Comparison of ENCODE assay signal across 8 cellular contexts in genomic region chr15:85253196-85253915, GRCh38.
DNase-seq lines count a peak whose midpoint lies in the region; ATAC-seq and TF ChIP-seq lines count a peak whose summit lies in the region.
"Not testable (repeated sequence)": the region's sequence is repeated elsewhere in the genome, so short reads cannot be mapped to it uniquely, and the experiment has no call there.

No MANE protein-coding gene starts in this region.

- DNase-seq in RPMI8226 (peak; percentile 2), mucosa of gallbladder (ENCODE audit: low spot score) (peak; percentile 29)

- TF ChIP-seq CTCF in C4-2B (conservative IDR thresholded peaks at IDR 0.05) = not testable (repeated sequence)

- not testable (repeated sequence) for H3K27ac Mint-ChIP-seq in dendritic cell treated with granulocyte-macrophage colony-stimulating factor and Interleukin-4, amounts not matched to agents 40 ng/mL and 50 ng/mL, for 4 days

- peak overlapping the region; percentile 41 for H3K27ac ChIP-seq in C4-2B

- H3K27me3 Mint-ChIP-seq in dendritic cell treated with granulocyte-macrophage colony-stimulating factor and Interleukin-4, amounts not matched to agents 40 ng/mL and 50 ng/mL, for 4 days = not testable (repeated sequence)

- H3K4me1 Mint-ChIP-seq in dendritic cell treated with granulocyte-macrophage colony-stimulating factor and Interleukin-4, amounts not matched to agents 40 ng/mL and 50 ng/mL, for 4 days (ENCODE audit: low read depth) = not testable (repeated sequence)

- peak overlapping the region; percentile 35 for H3K4me3 Mint-ChIP-seq in dendritic cell treated with granulocyte-macrophage colony-stimulating factor and Interleukin-4, amounts not matched to agents 40 ng/mL and 50 ng/mL, for 4 days

- not testable (repeated sequence) for H3K9me3 Mint-ChIP-seq in dendritic cell treated with granulocyte-macrophage colony-stimulating factor and Interleukin-4, amounts not matched to agents 40 ng/mL and 50 ng/mL, for 4 days

- intact Hi-C loops in dendritic cell treated with granulocyte-macrophage colony-stimulating factor and Interleukin-4, amounts not matched to agents 40 ng/mL and 50 ng/mL, for 4 days (cut with micrococcal nuclease) = not testable (repeated sequence)

- H3K36me3 Mint-ChIP-seq in dendritic cell treated with granulocyte-macrophage colony-stimulating factor and Interleukin-4, amounts not matched to agents 40 ng/mL and 50 ng/mL, for 4 days (ENCODE audit: low read depth) = not testable (repeated sequence)

- peak; percentile 79 for ATAC-seq in GM18861 (IDR thresholded peaks at IDR 0.05; ENCODE audit: unreplicated experiment)
- peak; percentile 74 for ATAC-seq in GM21360 (IDR thresholded peaks at IDR 0.05; ENCODE audit: unreplicated experiment)
- peak; percentile 61 for ATAC-seq in HG02840 (IDR thresholded peaks at IDR 0.05; ENCODE audit: low FRiP score, unreplicated experiment)
- ATAC-seq in HG03442 (IDR thresholded peaks at IDR 0.05; ENCODE audit: unreplicated experiment) = peak; percentile 86

Comparison
In these comparisons a context has a peak if more than half of its experiments do, and no peak if none do; other contexts are left out.
1. Peak in every context shown above with its lines: DNase-seq, ATAC-seq and H3K27ac ChIP-seq.